In the genomic region with DNA sequence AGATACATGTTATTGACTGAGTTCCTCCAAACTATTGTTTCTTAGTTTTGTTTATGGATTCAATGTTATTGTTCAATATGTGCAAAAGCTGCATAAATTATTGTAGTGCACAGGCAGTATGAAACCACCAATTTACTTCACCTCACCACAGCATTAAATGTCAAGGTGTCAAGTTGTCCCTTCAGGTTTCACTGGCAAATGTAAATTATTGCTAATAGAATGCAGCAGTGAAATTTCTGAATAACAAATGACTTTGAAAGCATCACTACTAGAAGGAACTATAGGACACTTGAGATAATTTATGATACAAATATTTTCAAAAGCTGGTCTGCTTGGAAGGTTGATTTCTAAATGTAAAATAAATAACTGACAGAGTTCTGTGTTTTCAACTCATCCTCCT, we compare ENCODE assay signal across 17 cellular contexts.
"Had no signal": no experiment of that assay in that cellular context is flagged by ENCODE, and none has a peak within 500 bp of the region (broad histone marks: within the 10 kb centered on the region; RNA-seq: fewer than 3 reads in every experiment).

No MANE protein-coding gene starts in this region.

- H3K27ac ChIP-seq: stomach, suprapubic skin, testis, thoracic aorta, thyroid gland, tibial artery, tibial nerve, transverse colon, upper lobe of left lung, upper lobe of right lung, uterus, vagina had no signal

- H3K27me3 ChIP-seq: stomach, suprapubic skin, testis, thyroid gland, tibial artery, tibial nerve, transverse colon, upper lobe of left lung, upper lobe of right lung, uterus, vagina had no signal

- H3K9me3 ChIP-seq: stomach, suprapubic skin, testis, thoracic aorta, thyroid gland, tibial artery, tibial nerve, transverse colon, upper lobe of left lung, upper lobe of right lung, uterus, vagina had no signal

- ATAC-seq: stimulated activated effector memory CD8-positive, alpha-beta T cell treated with anti-CD3 and anti-CD28 coated beads, Interleukin-12 subunit alpha, Interleukin-12 subunit beta, amount 100 ng/mL, for 72 hours; stimulated activated memory B cell treated with anti-CD40 and anti-IgM and Interleukin-4, amounts not matched to agents 10 μg/mL and 1 μg/mL and 100 μg/mL, for 72 hours; stimulated activated naive B cell treated with anti-CD40 and anti-IgM and Interleukin-4, amounts not matched to agents 10 μg/mL and 1 μg/mL and 100 μg/mL, for 72 hours; stimulated activated naive CD8-positive, alpha-beta T cell treated with anti-CD3 and anti-CD28 coated beads, Interleukin-15, amount 100 ng/mL, for 72 hours; stimulated activated naive CD8-positive, alpha-beta T cell treated with anti-CD3 and anti-CD28 coated beads, Interleukin-15, Interleukin-2, amounts not matched to agents 100 U/mL and 50 U/mL, for 24 hours; upper lobe of right lung had no signal

- H3K36me3 ChIP-seq: stomach, suprapubic skin, thoracic aorta, thyroid gland, tibial artery, tibial nerve, transverse colon, upper lobe of left lung, upper lobe of right lung, uterus, vagina had no signal

- H3K4me3 ChIP-seq: stomach, suprapubic skin, testis, thoracic aorta, thyroid gland, tibial artery, tibial nerve, transverse colon, upper lobe of left lung, upper lobe of right lung, uterus, vagina had no signal
